Comparison of ENCODE assay signal across 16 cellular contexts in the genomic region with DNA sequence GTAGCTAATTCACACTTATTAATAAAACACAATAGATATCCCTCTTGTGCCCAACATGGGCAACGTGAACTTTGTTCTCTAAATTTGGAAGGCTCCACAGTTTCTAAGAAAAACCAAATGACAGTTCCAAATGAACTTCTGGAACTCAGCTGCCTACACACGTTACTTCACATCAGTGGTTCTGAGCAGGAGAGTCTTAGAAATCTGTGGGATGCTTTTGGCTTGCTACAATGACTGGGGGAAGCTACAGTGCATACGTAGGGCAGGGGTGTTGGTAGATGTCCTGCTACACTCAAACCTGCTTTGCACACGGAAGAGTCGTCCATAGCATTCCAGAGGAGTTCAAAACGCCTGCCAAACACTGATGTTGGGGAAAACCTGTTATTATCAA. TPM values are rescaled to one million over a fixed set of nuclear protein-coding genes. Genes with fewer than 3 reads are reported as not detected.
A peak's percentile ranks its signal among the peaks of the same experiment; 100 is the strongest.
DNase-seq lines count a peak whose midpoint lies in the region; ATAC-seq, FAIRE-seq and TF ChIP-seq lines count a peak whose summit lies in the region.
"Had no signal": no experiment of that assay in that cellular context is flagged by ENCODE, and none has a peak within 500 bp of the region (broad histone marks: within the 10 kb centered on the region; RNA-seq: fewer than 3 reads in every experiment).

No MANE protein-coding gene starts in this region.

- H3K9me3 Mint-ChIP-seq in natural killer cell treated with Interleukin-12 subunit alpha and Interleukin-12 subunit beta and Interleukin-15 and Interleukin-18, amount 100 ng/mL, for 72 hours, result no peaks in the 10 kb centered on the region
- no peaks in the 10 kb centered on the region for H3K9me3 Mint-ChIP-seq in natural killer cell

- peaks cover 34% of the 10 kb centered on the region for H3K79me2 ChIP-seq in K562 (ENCODE audit: control insufficient read depth, insufficient read depth, low read length)

- peaks cover 36% of the 10 kb centered on the region for H3K36me3 Mint-ChIP-seq in natural killer cell treated with Interleukin-12 subunit alpha and Interleukin-12 subunit beta and Interleukin-15 and Interleukin-18, amount 100 ng/mL, for 72 hours
- H3K36me3 Mint-ChIP-seq in natural killer cell, result peaks cover 8% of the 10 kb centered on the region

- H2AFZ ChIP-seq in K562 (ENCODE audit: low read depth, low read length), result no peak overlapping the region

- 26% methylated on average over 6 of the region's 6 CpGs for WGBS in K562 (ENCODE audit: insufficient coverage, low coverage, missing lambda C conversion rate)

- H3K36me3 ChIP-seq in K562 (ENCODE audit: control insufficient read depth, insufficient read depth, low read length), result peaks cover 93% of the 10 kb centered on the region
- peaks cover 92% of the 10 kb centered on the region for H3K36me3 ChIP-seq in lower lobe of right lung

- TF ChIP-seq CTCF in natural killer cell (IDR thresholded peaks at IDR 0.05) (no peak), K562 (IDR thresholded peaks at IDR 0.05 in 2 of 3, conservative IDR thresholded peaks at IDR 0.05 in 1 of 3; ENCODE audit: insufficient read depth in 2 of 3, low read depth in 1 of 3, low read length in 3 of 3) (no peak), lower lobe of right lung (IDR thresholded peaks at IDR 0.05) (no peak), GM13977 (IDR thresholded peaks at IDR 0.05; ENCODE audit: extremely low read depth, insufficient read depth, missing control alignments) (no peak)

- H3K27me3 Mint-ChIP-seq in natural killer cell treated with Interleukin-12 subunit alpha and Interleukin-12 subunit beta and Interleukin-15 and Interleukin-18, amount 100 ng/mL, for 72 hours, result no peaks in the 10 kb centered on the region
- H3K27me3 Mint-ChIP-seq in natural killer cell (ENCODE audit: low read depth in 2 of 2), result no peaks in the 10 kb centered on the region

- no TSS peak for BruUV-seq in K562 (replicated peaks; lab: Mats Ljungman, UMichigan)

- peaks cover 14% of the 10 kb centered on the region for H4K20me1 ChIP-seq in K562 (replicated peaks; ENCODE audit: control insufficient read depth, insufficient read depth, low read length)

- no peak for DNase-seq in natural killer cell treated with Interleukin-12 subunit alpha and Interleukin-12 subunit beta and Interleukin-15 and Interleukin-18, amount 100 ng/mL, for 72 hours (ENCODE audit: low spot score)
- no peak for DNase-seq in natural killer cell
- no peak for DNase-seq in K562 (ENCODE audit: extremely low read depth in 1 of 4, low spot score in 3 of 4)
- DNase-seq in lower lobe of right lung, result no peak
- DNase-seq in GM13977 (ENCODE audit: low spot score), result no peak
- DNase-seq in GM19240 (ENCODE audit: insufficient read length, low spot score), result no peak
- no peak for DNase-seq in GM19239 (ENCODE audit: insufficient read length, low spot score)
- DNase-seq: activated naive CD4-positive, alpha-beta T cell; dermis blood vessel endothelial cell; GDM1; Kasumi-1; NCI-H1417; stimulated activated CD4-positive, alpha-beta T cell treated with anti-CD3 and anti-CD28 coated beads, Interleukin-4, amount 100 ng/mL, for 4 hours had no signal

- H3K4me1 ChIP-seq in K562 (replicated peaks in 1 of 2; ENCODE audit: control insufficient read depth in 2 of 2, insufficient read depth in 2 of 2, low read length in 2 of 2) (peaks cover 0 to 14% of the 10 kb centered on the region in 2 experiments; a peak in 3 of 5 replicates), lower lobe of right lung (peaks cover 89% of the 10 kb centered on the region)

- FAIRE-seq in K562 (lab: Jason Lieb, UNC), result peak; percentile 32
- no peak for FAIRE-seq in GM19239 (lab: Jason Lieb, UNC)
- FAIRE-seq: islet of Langerhans had no signal

- no peaks in the 10 kb centered on the region for H3K9me3 ChIP-seq in K562 (replicated peaks; ENCODE audit: control insufficient read depth, insufficient read depth, low read depth, low read length)
- no peaks in the 10 kb centered on the region for H3K9me3 ChIP-seq in lower lobe of right lung
- H3K9me3 ChIP-seq: neutrophil had no signal

- H3K9ac ChIP-seq in K562 (ENCODE audit: insufficient read depth in 1 of 2, low read depth in 2 of 2, low read length in 2 of 2), result no peak overlapping the region

- in situ Hi-C loops in K562 (cut with MboI), result no loop called here
- in situ Hi-C loops in GM13977 (cut with MboI; ENCODE audit: low pct_unique_long_range_greater_than_20kb, low sequenced_read_pairs, unreplicated experiment), result no loop called here

- CTCF ChIA-PET in K562 (lab: Yijun Ruan, JAX; ENCODE audit: low intra/inter-chr PET ratio), result no interaction called here

- intact Hi-C loops in natural killer cell (cut with micrococcal nuclease), result no loop called here
- intact Hi-C loops in K562 (cut with micrococcal nuclease), result no loop called here
- intact Hi-C loops in lower lobe of right lung (cut with DNase I), result no loop called here

- H3K27ac ChIP-seq in K562 (ENCODE audit: extremely low read depth, low read depth, low read length), result no peak overlapping the region; the same call in 2 of the 3 replicates
- H3K27ac ChIP-seq in lower lobe of right lung, result peak overlapping the region; percentile 34
- H3K27ac ChIP-seq: neutrophil had no signal

- H3K4me1 Mint-ChIP-seq in natural killer cell treated with Interleukin-12 subunit alpha and Interleukin-12 subunit beta and Interleukin-15 and Interleukin-18, amount 100 ng/mL, for 72 hours (ENCODE audit: low read depth in 2 of 2), result peaks cover 40 to 48% of the 10 kb centered on the region in 2 donors
- peaks cover 36 to 43% of the 10 kb centered on the region in 2 donors for H3K4me1 Mint-ChIP-seq in natural killer cell

- no peaks in the 10 kb centered on the region for H3K27me3 ChIP-seq in K562 (ENCODE audit: control insufficient read depth in 2 of 2, insufficient read depth in 2 of 2, low read length in 2 of 2)
- H3K27me3 ChIP-seq in lower lobe of right lung (ENCODE audit: low read depth), result no peaks in the 10 kb centered on the region
- H3K27me3 ChIP-seq: neutrophil had no signal

- H3K9me1 ChIP-seq in K562 (ENCODE audit: control insufficient read depth, insufficient read depth, low read length), result no peaks in the 10 kb centered on the region

- no peak for TF ChIP-seq EP300 in K562 (IDR thresholded peaks at IDR 0.05; ENCODE audit: low read length)

- no peak for ATAC-seq in natural killer cell treated with Interleukin-12 subunit alpha and Interleukin-12 subunit beta and Interleukin-15 and Interleukin-18, amount 100 ng/mL, for 72 hours
- ATAC-seq in natural killer cell (no peak), K562 (peak; percentile 59), lower lobe of right lung (peak; percentile 18 to 53), GM19463 (IDR thresholded peaks at IDR 0.05; ENCODE audit: unreplicated experiment) (no peak)

- peak overlapping the region; percentile 1 for H3K4me3 Mint-ChIP-seq in natural killer cell treated with Interleukin-12 subunit alpha and Interleukin-12 subunit beta and Interleukin-15 and Interleukin-18, amount 100 ng/mL, for 72 hours
- no peak overlapping the region for H3K4me3 Mint-ChIP-seq in natural killer cell

- peak overlapping the region in 1 of 2 donors; percentile 24 for H3K27ac Mint-ChIP-seq in natural killer cell treated with Interleukin-12 subunit alpha and Interleukin-12 subunit beta and Interleukin-15 and Interleukin-18, amount 100 ng/mL, for 72 hours
- peak overlapping the region in 1 of 2 donors; percentile 23 for H3K27ac Mint-ChIP-seq in natural killer cell

- no peak overlapping the region for H3K4me3 ChIP-seq in K562
- no peak overlapping the region for H3K4me3 ChIP-seq in lower lobe of right lung

- no peak for TF ChIP-seq POLR2A in K562 (conservative IDR thresholded peaks at IDR 0.05)

- POLR2A ChIA-PET in K562 (lab: Yijun Ruan, JAX), result interaction anchor here (0.6 to 1.5 kb wide), 7 partner anchors 8 to 61 kb away, joined by 3 to 5 read pairs (median 3); partner anchors contain the start of gene TXNDC11

- no peak for TF ChIP-seq RAD21 in K562 (CRISPR knock-in tag; conservative IDR thresholded peaks at IDR 0.05 in 1 of 2, IDR thresholded peaks at IDR 0.05 in 1 of 2)

- peak overlapping the region; percentile 39 for H3K4me2 ChIP-seq in K562 (ENCODE audit: insufficient read depth, low read length)

TF ChIP-seq in K562, 482 proteins besides CTCF, POLR2A, EP300 and RAD21 (continues in another document):
- no peak for TF ChIP-seq ZNF696 (CRISPR knock-in tag; conservative IDR thresholded peaks at IDR 0.05)
- TF ChIP-seq HDAC8 (tag; IDR thresholded peaks at IDR 0.05), result no peak
- TF ChIP-seq NFIX (CRISPR knock-in tag; IDR thresholded peaks at IDR 0.05; ENCODE audit: low read depth), result no peak
- TF ChIP-seq SMARCC2 (IDR thresholded peaks at IDR 0.05; ENCODE audit: low read depth), result no peak
- no peak for TF ChIP-seq HCFC1 (IDR thresholded peaks at IDR 0.05; ENCODE audit: low read depth, low read length)
- TF ChIP-seq ZNF23 (CRISPR knock-in tag; IDR thresholded peaks at IDR 0.05), result no peak
- no peak for TF ChIP-seq NR3C1 (CRISPR knock-in tag; IDR thresholded peaks at IDR 0.05)
- TF ChIP-seq CREBBP (IDR thresholded peaks at IDR 0.05; ENCODE audit: low read depth, low read length), result no peak
- TF ChIP-seq ZFX (CRISPR knock-in tag; IDR thresholded peaks at IDR 0.05), result no peak
- no peak for TF ChIP-seq FOXP1 (CRISPR knock-in tag; IDR thresholded peaks at IDR 0.05)

RNA-seq across cellular contexts. Expression of gene TXNDC11, which starts 8.0 kb away (rescaled TPM):
- 10 to 100 TPM; 62.4 to 73.2 TPM for total RNA-seq in natural killer cell treated with Interleukin-12 subunit alpha and Interleukin-12 subunit beta and Interleukin-15 and Interleukin-18, amount 100 ng/mL, for 72 hours
- total RNA-seq in natural killer cell (10 to 100 TPM; 63.4 to 99.2 (median 68.9) TPM), K562 (2014; rRNA removed) (26.2 and 32.9 TPM in 2 replicates), K562 (2014; rRNA removed; fragmentation: Illumina TruSeq; extraction: Trizol) (17.8 TPM in 2 replicates), K562 (2015; rRNA removed; fragmentation: Illumina TruSeq; extraction: Trizol) (28.2 and 28.6 TPM in 2 replicates), K562 (2021) (25.4 and 26.2 TPM in 2 replicates), lower lobe of right lung (88.2 TPM)
- total RNA-seq in K562 (2011; cell fraction: chromatin; rRNA removed; ENCODE audit: low replicate concordance), result 65.0 and 78.1 TPM in 2 replicates
- 60.9 and 64.0 TPM in 2 replicates for total RNA-seq in K562 (2011; cell fraction: nucleolus; rRNA removed)
- total RNA-seq in K562 (2011; cell fraction: nucleoplasm; rRNA removed), result 65.3 and 87.2 TPM in 2 replicates
- polyA plus RNA-seq in K562 (2011; rRNA removed) (32.6 and 35.8 TPM in 2 replicates), K562 (2014; fragmentation: Illumina TruSeq; extraction: Trizol) (27.7 and 29.2 TPM in 2 replicates), K562 (2014; fragmentation: Nextera tagmentation; extraction: Ambion mirVana) (1 to 10 TPM in 1 of 2 experiments, under 1 TPM in 1; 0.66 to 2.3 TPM), K562 (2014; rRNA removed) (22.2 and 32.3 TPM in 2 replicates)
- 40.2 and 47.6 TPM in 2 replicates for polyA plus RNA-seq in K562 (2011; cell fraction: cytosol; rRNA removed)
- polyA plus RNA-seq in K562 (2011; cell fraction: nucleus; rRNA removed), result 36.3 and 37.9 TPM in 2 replicates
- polyA plus RNA-seq in K562 (2012), result 18.8 and 43.5 TPM in 2 replicates
- polyA minus RNA-seq in K562 (2011; rRNA and poly(A)+ RNA removed), result 30.8 and 36.2 TPM in 2 replicates
- 13.2 and 22.6 TPM in 2 replicates for polyA minus RNA-seq in K562 (2011; cell fraction: cytosol; rRNA and poly(A)+ RNA removed)
- polyA minus RNA-seq in K562 (2011; cell fraction: nucleus; rRNA and poly(A)+ RNA removed), result 14.3 and 22.9 TPM in 2 replicates

Comparison
In these comparisons a context has a peak if more than half of its experiments do, and no peak if none do; other contexts are left out.
1. ATAC-seq: peak in K562 (single experiment) and lower lobe of right lung (2 of 2); none in natural killer cell treated with Interleukin-12 subunit alpha and Interleukin-12 subunit beta and Interleukin-15 and Interleukin-18, amount 100 ng/mL, for 72 hours (0 of 2), natural killer cell (0 of 3) and GM19463 (single experiment).